Comparison of ENCODE assay signal across 16 cellular contexts in the genomic region with DNA sequence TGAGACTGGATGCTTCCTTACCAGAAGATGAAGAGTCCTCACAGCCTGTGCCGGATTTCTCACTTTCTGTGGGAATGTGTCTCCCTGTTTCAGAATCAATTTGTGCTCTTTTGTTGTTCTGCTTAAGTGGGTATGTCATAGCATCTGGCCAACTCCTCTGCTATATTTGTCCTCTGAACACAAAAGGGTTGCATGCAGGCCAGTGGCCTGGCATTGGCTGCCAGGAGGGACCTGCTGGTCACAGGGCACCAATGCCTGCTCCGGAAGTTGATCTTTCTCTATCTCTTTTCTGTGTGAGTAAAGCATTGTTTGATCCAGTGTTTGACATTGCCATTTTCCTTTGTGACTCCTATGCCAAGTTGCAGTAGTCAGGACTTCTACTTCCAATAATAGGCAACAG. TPM values are rescaled to one million over a fixed set of nuclear protein-coding genes. Genes with fewer than 3 reads are reported as not detected.
DNase-seq lines count a peak whose midpoint lies in the region; ATAC-seq and TF ChIP-seq lines count a peak whose summit lies in the region.
"Had no signal": no experiment of that assay in that cellular context is flagged by ENCODE, and none has a peak within 500 bp of the region (broad histone marks: within the 10 kb centered on the region; RNA-seq: fewer than 3 reads in every experiment).

No MANE protein-coding gene starts in this region.

- H3K27ac ChIP-seq in BLaER1 treated with 17β-estradiol and CSF1 and Interleukin-3, amounts not matched to agents 10 nM and 100 nM: peak overlapping the region in 9 of 11 experiments; percentile 32 to 96 (median 89); a peak in 17 of 22 replicates
- no peak overlapping the region for H3K27ac ChIP-seq in left lung
- H3K27ac ChIP-seq: lower lobe of right lung, skin epidermis, thoracic aorta had no signal

- intact Hi-C loops in activated T-helper 2 cell treated with anti-CD3 and anti-CD28 coated beads, Interferon-gamma antibody, Interleukin-2, Interleukin-4, amounts not matched to agents 10 μg/mL and 5 μg/mL and 100 μg/mL, durations not matched to agents 14 hours and 24 hours and 36 hours (cut with micrococcal nuclease): no loop called here
- intact Hi-C loops in left lung (cut with DNase I): no loop called here

- DNase-seq in Ammon's horn (ENCODE audit: low spot score) (peak; percentile 35), left lung (no peak), islet precursor cell (no peak), dedifferentiated amniotic fluid mesenchymal stem cell (ENCODE audit: extremely low spot score) (no peak), NCI-H446 treated with DMSO at 0.1 percent for 48 hours (lab: John Stamatoyannopoulos, UW) (no peak)
- no peak for DNase-seq in activated T-helper 2 cell treated with anti-CD3 and anti-CD28 coated beads, Interferon-gamma antibody, Interleukin-2, Interleukin-4, amounts not matched to agents 10 μg/mL and 5 μg/mL and 100 μg/mL, durations not matched to agents 14 hours and 24 hours and 36 hours (ENCODE audit: low spot score)
- DNase-seq: activated CD4-positive, alpha-beta T cell treated with anti-CD3 and anti-CD28 coated beads, Interleukin-2, amount 50 U/mL, for 4 hours; effector CD4-positive, alpha-beta T cell; lower lobe of right lung; NCI-H1048; NCI-H748 treated with DMSO at 0.1 percent for 48 hours; stimulated activated CD4-positive, alpha-beta T cell treated with anti-CD3 and anti-CD28 coated beads, Interleukin-4, amount 100 ng/mL, for 1 hour had no signal

- H3K4me1 ChIP-seq in BLaER1 treated with 17β-estradiol and CSF1 and Interleukin-3, amounts not matched to agents 10 nM and 100 nM: peaks cover 87 to 100% (median 96%) of the 10 kb centered on the region in 10 experiments
- H3K4me1 ChIP-seq in left lung: peaks cover 11 to 67% of the 10 kb centered on the region in 2 donors

- H3K27me3 ChIP-seq in BLaER1 treated with 17β-estradiol and CSF1 and Interleukin-3, amounts not matched to agents 10 nM and 100 nM: no peaks in the 10 kb centered on the region
- H3K27me3 ChIP-seq in left lung: no peaks in the 10 kb centered on the region

- peaks cover 0 to 14% (median 9%) of the 10 kb centered on the region in 11 experiments; a peak in 8 of 22 replicates for H3K9me3 ChIP-seq in BLaER1 treated with 17β-estradiol and CSF1 and Interleukin-3, amounts not matched to agents 10 nM and 100 nM (replicated peaks in 1 of 11)
- H3K9me3 ChIP-seq in left lung: no peaks in the 10 kb centered on the region
- H3K9me3 ChIP-seq: lower lobe of right lung, thoracic aorta had no signal

- no peak overlapping the region for H3K4me3 ChIP-seq in BLaER1 treated with 17β-estradiol and CSF1 and Interleukin-3, amounts not matched to agents 10 nM and 100 nM
- H3K4me3 ChIP-seq in left lung: no peak overlapping the region
- H3K4me3 ChIP-seq: lower lobe of right lung, skin epidermis, thoracic aorta had no signal

- peak overlapping the region; percentile 59 to 89 (median 73) for H3K4me2 ChIP-seq in BLaER1 treated with 17β-estradiol and CSF1 and Interleukin-3, amounts not matched to agents 10 nM and 100 nM

- no peaks in the 10 kb centered on the region for H3K27me3 Mint-ChIP-seq in activated T-helper 2 cell treated with anti-CD3 and anti-CD28 coated beads, Interferon-gamma antibody, Interleukin-2, Interleukin-4, amounts not matched to agents 10 μg/mL and 5 μg/mL and 100 μg/mL, durations not matched to agents 14 hours and 24 hours and 36 hours (ENCODE audit: low read depth)

- ATAC-seq in left lung (peak; percentile 43), GM19395 (IDR thresholded peaks at IDR 0.05; ENCODE audit: unreplicated experiment) (no peak)
- ATAC-seq: lower lobe of right lung had no signal

- H3K36me3 Mint-ChIP-seq in activated T-helper 2 cell treated with anti-CD3 and anti-CD28 coated beads, Interferon-gamma antibody, Interleukin-2, Interleukin-4, amounts not matched to agents 10 μg/mL and 5 μg/mL and 100 μg/mL, durations not matched to agents 14 hours and 24 hours and 36 hours (ENCODE audit: low read depth): peaks cover 59% of the 10 kb centered on the region

- TF ChIP-seq CTCF in left lung (IDR thresholded peaks at IDR 0.05): no peak

- no peaks in the 10 kb centered on the region for H3K9me3 Mint-ChIP-seq in activated T-helper 2 cell treated with anti-CD3 and anti-CD28 coated beads, Interferon-gamma antibody, Interleukin-2, Interleukin-4, amounts not matched to agents 10 μg/mL and 5 μg/mL and 100 μg/mL, durations not matched to agents 14 hours and 24 hours and 36 hours

- peak overlapping the region; percentile 31 for H3K27ac Mint-ChIP-seq in activated T-helper 2 cell treated with anti-CD3 and anti-CD28 coated beads, Interferon-gamma antibody, Interleukin-2, Interleukin-4, amounts not matched to agents 10 μg/mL and 5 μg/mL and 100 μg/mL, durations not matched to agents 14 hours and 24 hours and 36 hours

- peaks cover 68% of the 10 kb centered on the region for H3K4me1 Mint-ChIP-seq in activated T-helper 2 cell treated with anti-CD3 and anti-CD28 coated beads, Interferon-gamma antibody, Interleukin-2, Interleukin-4, amounts not matched to agents 10 μg/mL and 5 μg/mL and 100 μg/mL, durations not matched to agents 14 hours and 24 hours and 36 hours (ENCODE audit: low read depth)

- peaks cover 0 to 33% (median 16%) of the 10 kb centered on the region in 11 experiments; a peak in 14 of 22 replicates for H3K36me3 ChIP-seq in BLaER1 treated with 17β-estradiol and CSF1 and Interleukin-3, amounts not matched to agents 10 nM and 100 nM
- H3K36me3 ChIP-seq in left lung: no peaks in the 10 kb centered on the region
- H3K36me3 ChIP-seq: lower lobe of right lung, thoracic aorta had no signal

- peaks cover 0 to 100% (median 0%) of the 10 kb centered on the region in 11 experiments; a peak in 6 of 22 replicates for H4K20me1 ChIP-seq in BLaER1 treated with 17β-estradiol and CSF1 and Interleukin-3, amounts not matched to agents 10 nM and 100 nM

- H3K9ac ChIP-seq in BLaER1 treated with 17β-estradiol and CSF1 and Interleukin-3, amounts not matched to agents 10 nM and 100 nM: peak overlapping the region in 8 of 11 experiments; percentile 1 to 81 (median 61); a peak in 10 of 22 replicates

- H3K4me3 Mint-ChIP-seq in activated T-helper 2 cell treated with anti-CD3 and anti-CD28 coated beads, Interferon-gamma antibody, Interleukin-2, Interleukin-4, amounts not matched to agents 10 μg/mL and 5 μg/mL and 100 μg/mL, durations not matched to agents 14 hours and 24 hours and 36 hours (ENCODE audit: low read depth): no peak overlapping the region

RNA-seq across cellular contexts. Expression of a gene that starts 47.8 kb away (rescaled TPM):
- 55.9 and 57.7 TPM in 2 replicates for total RNA-seq in activated T-helper 2 cell treated with anti-CD3 and anti-CD28 coated beads, Interferon-gamma antibody, Interleukin-2, Interleukin-4, amounts not matched to agents 10 μg/mL and 5 μg/mL and 100 μg/mL, durations not matched to agents 14 hours and 24 hours and 36 hours
- 10 to 100 TPM; 10.2 to 14.5 TPM for total RNA-seq in left lung

Comparison
In these comparisons a context has a peak if more than half of its experiments do, and no peak if none do; other contexts are left out.
1. H3K27ac ChIP-seq: peak in BLaER1 treated with 17β-estradiol and CSF1 and Interleukin-3, amounts not matched to agents 10 nM and 100 nM (9 of 11); none in left lung (0 of 2).